Comparison of ENCODE assay signal across 1 cellular context in the genomic region with DNA sequence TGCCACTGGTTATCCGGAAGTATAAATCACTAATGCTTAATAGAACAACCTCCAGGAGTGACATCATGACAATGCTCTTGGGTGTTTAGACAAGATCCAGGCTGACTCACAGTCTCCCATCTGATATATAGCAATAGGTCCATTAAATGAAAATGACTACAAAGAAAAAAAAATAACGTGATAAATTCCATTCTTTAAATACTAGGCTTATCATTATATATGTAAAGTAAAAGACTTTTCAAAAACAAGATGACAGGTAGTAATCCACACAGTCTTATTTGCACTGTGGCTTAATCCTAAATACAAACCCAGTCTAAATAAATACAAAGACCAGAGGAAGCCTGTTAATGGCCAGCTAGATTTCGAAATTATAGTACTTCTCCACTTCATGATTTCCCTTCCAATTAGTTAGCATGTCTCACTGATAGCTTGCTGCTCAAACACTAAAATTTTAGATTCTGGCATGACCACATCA.
A peak's percentile ranks its signal among the peaks of the same experiment; 100 is the strongest.
TF ChIP-seq lines count a peak whose summit lies in the region.

No MANE protein-coding gene starts in this region.

TF ChIP-seq in HepG2, 621 proteins besides CTCF, POLR2A, EP300 and RAD21 (continued from another document and continues in another):
- TF ChIP-seq ZNF558 (CRISPR knock-in tag; IDR thresholded peaks at IDR 0.05; ENCODE audit: borderline replicate concordance): no peak
- no peak for TF ChIP-seq RBM39 (IDR thresholded peaks at IDR 0.05; ENCODE audit: low read depth, low read length, poor library complexity, severe bottlenecking)
- peak; percentile 86 for TF ChIP-seq HDAC2 (CRISPR knock-in tag; IDR thresholded peaks at IDR 0.05)
- no peak for TF ChIP-seq ZBTB43 (CRISPR knock-in tag; conservative IDR thresholded peaks at IDR 0.05)
- no peak for TF ChIP-seq ZNF282 (IDR thresholded peaks at IDR 0.05; ENCODE audit: partially characterized antibody)
- TF ChIP-seq, protein P1, sequence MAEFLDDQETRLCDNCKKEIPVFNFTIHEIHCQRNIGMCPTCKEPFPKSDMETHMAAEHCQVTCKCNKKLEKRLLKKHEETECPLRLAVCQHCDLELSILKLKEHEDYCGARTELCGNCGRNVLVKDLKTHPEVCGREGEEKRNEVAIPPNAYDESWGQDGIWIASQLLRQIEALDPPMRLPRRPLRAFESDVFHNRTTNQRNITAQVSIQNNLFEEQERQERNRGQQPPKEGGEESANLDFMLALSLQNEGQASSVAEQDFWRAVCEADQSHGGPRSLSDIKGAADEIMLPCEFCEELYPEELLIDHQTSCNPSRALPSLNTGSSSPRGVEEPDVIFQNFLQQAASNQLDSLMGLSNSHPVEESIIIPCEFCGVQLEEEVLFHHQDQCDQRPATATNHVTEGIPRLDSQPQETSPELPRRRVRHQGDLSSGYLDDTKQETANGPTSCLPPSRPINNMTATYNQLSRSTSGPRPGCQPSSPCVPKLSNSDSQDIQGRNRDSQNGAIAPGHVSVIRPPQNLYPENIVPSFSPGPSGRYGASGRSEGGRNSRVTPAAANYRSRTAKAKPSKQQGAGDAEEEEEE (CRISPR knock-in tag; IDR thresholded peaks at IDR 0.05; ENCODE audit: borderline replicate concordance): no peak
- no peak for TF ChIP-seq REXO4 (CRISPR knock-in tag; IDR thresholded peaks at IDR 0.05; ENCODE audit: borderline replicate concordance)
- TF ChIP-seq U2AF1 (optimal IDR thresholded peaks at IDR 0.05; ENCODE audit: low read depth, low read length): no peak
- no peak for TF ChIP-seq ZNF446 (CRISPR knock-in tag; IDR thresholded peaks at IDR 0.05)
- no peak for TF ChIP-seq POLR2AphosphoS5 (IDR thresholded peaks at IDR 0.05; ENCODE audit: low read depth, low read length)
- TF ChIP-seq FLYWCH1 (CRISPR knock-in tag; IDR thresholded peaks at IDR 0.05): no peak
- TF ChIP-seq SMAD3 (CRISPR knock-in tag; IDR thresholded peaks at IDR 0.05): peak; percentile 69
- TF ChIP-seq, protein P2, sequence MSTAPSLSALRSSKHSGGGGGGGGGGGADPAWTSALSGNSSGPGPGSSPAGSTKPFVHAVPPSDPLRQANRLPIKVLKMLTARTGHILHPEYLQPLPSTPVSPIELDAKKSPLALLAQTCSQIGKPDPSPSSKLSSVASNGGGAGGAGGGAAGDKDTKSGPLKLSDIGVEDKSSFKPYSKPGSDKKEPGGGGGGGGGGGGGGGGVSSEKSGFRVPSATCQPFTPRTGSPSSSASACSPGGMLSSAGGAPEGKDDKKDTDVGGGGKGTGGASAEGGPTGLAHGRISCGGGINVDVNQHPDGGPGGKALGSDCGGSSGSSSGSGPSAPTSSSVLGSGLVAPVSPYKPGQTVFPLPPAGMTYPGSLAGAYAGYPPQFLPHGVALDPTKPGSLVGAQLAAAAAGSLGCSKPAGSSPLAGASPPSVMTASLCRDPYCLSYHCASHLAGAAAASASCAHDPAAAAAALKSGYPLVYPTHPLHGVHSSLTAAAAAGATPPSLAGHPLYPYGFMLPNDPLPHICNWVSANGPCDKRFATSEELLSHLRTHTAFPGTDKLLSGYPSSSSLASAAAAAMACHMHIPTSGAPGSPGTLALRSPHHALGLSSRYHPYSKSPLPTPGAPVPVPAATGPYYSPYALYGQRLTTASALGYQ (CRISPR knock-in tag; IDR thresholded peaks at IDR 0.05): peak; percentile 92
- peak; percentile 25; the same call in 1 of the 2 replicates for TF ChIP-seq FOXO1 (CRISPR knock-in tag; IDR thresholded peaks at IDR 0.05)
- TF ChIP-seq ZSCAN9 (CRISPR knock-in tag; IDR thresholded peaks at IDR 0.05; ENCODE audit: borderline replicate concordance): 0 out of 2 replicates have a peak, but pooled peaks have one; percentile 34
- no peak for TF ChIP-seq SIN3B (IDR thresholded peaks at IDR 0.05; ENCODE audit: low read length)
- TF ChIP-seq GLMP (CRISPR knock-in tag; IDR thresholded peaks at IDR 0.05; ENCODE audit: borderline replicate concordance): no peak
- TF ChIP-seq RFXANK (CRISPR knock-in tag; IDR thresholded peaks at IDR 0.05): no peak
- TF ChIP-seq FOSL1 (CRISPR knock-in tag; IDR thresholded peaks at IDR 0.05; ENCODE audit: borderline replicate concordance): no peak
- TF ChIP-seq, protein P3, sequence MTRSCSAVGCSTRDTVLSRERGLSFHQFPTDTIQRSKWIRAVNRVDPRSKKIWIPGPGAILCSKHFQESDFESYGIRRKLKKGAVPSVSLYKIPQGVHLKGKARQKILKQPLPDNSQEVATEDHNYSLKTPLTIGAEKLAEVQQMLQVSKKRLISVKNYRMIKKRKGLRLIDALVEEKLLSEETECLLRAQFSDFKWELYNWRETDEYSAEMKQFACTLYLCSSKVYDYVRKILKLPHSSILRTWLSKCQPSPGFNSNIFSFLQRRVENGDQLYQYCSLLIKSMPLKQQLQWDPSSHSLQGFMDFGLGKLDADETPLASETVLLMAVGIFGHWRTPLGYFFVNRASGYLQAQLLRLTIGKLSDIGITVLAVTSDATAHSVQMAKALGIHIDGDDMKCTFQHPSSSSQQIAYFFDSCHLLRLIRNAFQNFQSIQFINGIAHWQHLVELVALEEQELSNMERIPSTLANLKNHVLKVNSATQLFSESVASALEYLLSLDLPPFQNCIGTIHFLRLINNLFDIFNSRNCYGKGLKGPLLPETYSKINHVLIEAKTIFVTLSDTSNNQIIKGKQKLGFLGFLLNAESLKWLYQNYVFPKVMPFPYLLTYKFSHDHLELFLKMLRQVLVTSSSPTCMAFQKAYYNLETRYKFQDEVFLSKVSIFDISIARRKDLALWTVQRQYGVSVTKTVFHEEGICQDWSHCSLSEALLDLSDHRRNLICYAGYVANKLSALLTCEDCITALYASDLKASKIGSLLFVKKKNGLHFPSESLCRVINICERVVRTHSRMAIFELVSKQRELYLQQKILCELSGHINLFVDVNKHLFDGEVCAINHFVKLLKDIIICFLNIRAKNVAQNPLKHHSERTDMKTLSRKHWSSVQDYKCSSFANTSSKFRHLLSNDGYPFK (CRISPR knock-in tag; IDR thresholded peaks at IDR 0.05; ENCODE audit: borderline replicate concordance): no peak
- no peak for TF ChIP-seq ZNF75D (CRISPR knock-in tag; IDR thresholded peaks at IDR 0.05; ENCODE audit: borderline replicate concordance)
- TF ChIP-seq ZNF367 (CRISPR knock-in tag; IDR thresholded peaks at IDR 0.05; ENCODE audit: borderline replicate concordance): no peak
- TF ChIP-seq FOXK1 (CRISPR knock-in tag; IDR thresholded peaks at IDR 0.05; ENCODE audit: borderline replicate concordance, low read depth): 0 out of 2 replicates have a peak, but pooled peaks have one; percentile 30
- TF ChIP-seq ZBTB34 (CRISPR knock-in tag; IDR thresholded peaks at IDR 0.05): no peak
- no peak for TF ChIP-seq ZNF292 (CRISPR knock-in tag; IDR thresholded peaks at IDR 0.05; ENCODE audit: borderline replicate concordance, low read depth)
- TF ChIP-seq SYNCRIP (IDR thresholded peaks at IDR 0.05; ENCODE audit: insufficient read depth, low read depth, low read length): no peak
- peak; percentile 98 for TF ChIP-seq ISL2 (CRISPR knock-in tag; IDR thresholded peaks at IDR 0.05)
- no peak for TF ChIP-seq DNMT3B (CRISPR knock-in tag; conservative IDR thresholded peaks at IDR 0.05)
- TF ChIP-seq, protein P4, sequence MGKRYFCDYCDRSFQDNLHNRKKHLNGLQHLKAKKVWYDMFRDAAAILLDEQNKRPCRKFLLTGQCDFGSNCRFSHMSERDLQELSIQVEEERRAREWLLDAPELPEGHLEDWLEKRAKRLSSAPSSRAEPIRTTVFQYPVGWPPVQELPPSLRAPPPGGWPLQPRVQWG (CRISPR knock-in tag; IDR thresholded peaks at IDR 0.05; ENCODE audit: borderline replicate concordance, low read depth): no peak
- TF ChIP-seq, protein P5, sequence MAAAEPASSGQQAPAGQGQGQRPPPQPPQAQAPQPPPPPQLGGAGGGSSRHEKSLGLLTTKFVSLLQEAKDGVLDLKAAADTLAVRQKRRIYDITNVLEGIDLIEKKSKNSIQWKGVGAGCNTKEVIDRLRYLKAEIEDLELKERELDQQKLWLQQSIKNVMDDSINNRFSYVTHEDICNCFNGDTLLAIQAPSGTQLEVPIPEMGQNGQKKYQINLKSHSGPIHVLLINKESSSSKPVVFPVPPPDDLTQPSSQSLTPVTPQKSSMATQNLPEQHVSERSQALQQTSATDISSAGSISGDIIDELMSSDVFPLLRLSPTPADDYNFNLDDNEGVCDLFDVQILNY (CRISPR knock-in tag; conservative IDR thresholded peaks at IDR 0.05): no peak
- TF ChIP-seq ZNF672 (CRISPR knock-in tag; IDR thresholded peaks at IDR 0.05): no peak
- peak; percentile 64; the same call in 1 of the 2 replicates for TF ChIP-seq KAT8 (CRISPR knock-in tag; IDR thresholded peaks at IDR 0.05)
- no peak for TF ChIP-seq HMGXB4 (CRISPR knock-in tag; IDR thresholded peaks at IDR 0.05; ENCODE audit: borderline replicate concordance in 1 of 2, low read depth in 1 of 2)
- TF ChIP-seq, protein P6, sequence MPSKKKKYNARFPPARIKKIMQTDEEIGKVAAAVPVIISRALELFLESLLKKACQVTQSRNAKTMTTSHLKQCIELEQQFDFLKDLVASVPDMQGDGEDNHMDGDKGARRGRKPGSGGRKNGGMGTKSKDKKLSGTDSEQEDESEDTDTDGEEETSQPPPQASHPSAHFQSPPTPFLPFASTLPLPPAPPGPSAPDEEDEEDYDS (CRISPR knock-in tag; IDR thresholded peaks at IDR 0.05): no peak
- no peak for TF ChIP-seq DBP (CRISPR knock-in tag; IDR thresholded peaks at IDR 0.05; ENCODE audit: not compliant biosample characterization)
- TF ChIP-seq YEATS4 (CRISPR knock-in tag; IDR thresholded peaks at IDR 0.05; ENCODE audit: borderline replicate concordance): no peak
- TF ChIP-seq TEAD2 (CRISPR knock-in tag; IDR thresholded peaks at IDR 0.05): no peak
- no peak for TF ChIP-seq ZBTB38 (CRISPR knock-in tag; IDR thresholded peaks at IDR 0.05)
- 0 out of 2 replicates have a peak, but pooled peaks have one; percentile 83 for TF ChIP-seq NKX3-1 (CRISPR knock-in tag; IDR thresholded peaks at IDR 0.05)
- TF ChIP-seq SOX13 (IDR thresholded peaks at IDR 0.05): peak; percentile 13; the same call in 1 of the 2 replicates
- TF ChIP-seq SOX13 (CRISPR knock-in tag; conservative IDR thresholded peaks at IDR 0.05 in 1 of 2, IDR thresholded peaks at IDR 0.05 in 1 of 2): peak in 1 of 2 experiments; percentile 82; a peak in 2 of 4 replicates
- TF ChIP-seq ZBTB21 (CRISPR knock-in tag; IDR thresholded peaks at IDR 0.05): 0 out of 2 replicates have a peak, but pooled peaks have one; percentile 21
- no peak for TF ChIP-seq MYNN (CRISPR knock-in tag; IDR thresholded peaks at IDR 0.05; ENCODE audit: low read depth)
- TF ChIP-seq, protein P7, sequence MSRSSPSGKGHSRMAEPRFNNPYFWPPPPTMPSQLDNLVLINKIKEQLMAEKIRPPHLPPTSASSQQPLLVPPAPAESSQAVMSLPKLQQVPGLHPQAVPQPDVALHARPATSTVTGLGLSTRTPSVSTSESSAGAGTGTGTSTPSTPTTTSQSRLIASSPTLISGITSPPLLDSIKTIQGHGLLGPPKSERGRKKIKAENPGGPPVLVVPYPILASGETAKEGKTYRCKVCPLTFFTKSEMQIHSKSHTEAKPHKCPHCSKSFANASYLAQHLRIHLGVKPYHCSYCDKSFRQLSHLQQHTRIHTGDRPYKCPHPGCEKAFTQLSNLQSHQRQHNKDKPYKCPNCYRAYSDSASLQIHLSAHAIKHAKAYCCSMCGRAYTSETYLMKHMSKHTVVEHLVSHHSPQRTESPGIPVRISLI (CRISPR knock-in tag; IDR thresholded peaks at IDR 0.05; ENCODE audit: borderline replicate concordance): no peak
- no peak for TF ChIP-seq KDM3A (CRISPR knock-in tag; IDR thresholded peaks at IDR 0.05; ENCODE audit: low read depth)
- no peak for TF ChIP-seq AGO2 (optimal IDR thresholded peaks at IDR 0.05; ENCODE audit: low read depth, low read length)
- TF ChIP-seq YY1 (IDR thresholded peaks at IDR 0.05; ENCODE audit: insufficient read depth, insufficient replicate concordance, low read depth, low read length): no peak
